ENCODE assay signal across 18 cellular contexts in the genomic region with DNA sequence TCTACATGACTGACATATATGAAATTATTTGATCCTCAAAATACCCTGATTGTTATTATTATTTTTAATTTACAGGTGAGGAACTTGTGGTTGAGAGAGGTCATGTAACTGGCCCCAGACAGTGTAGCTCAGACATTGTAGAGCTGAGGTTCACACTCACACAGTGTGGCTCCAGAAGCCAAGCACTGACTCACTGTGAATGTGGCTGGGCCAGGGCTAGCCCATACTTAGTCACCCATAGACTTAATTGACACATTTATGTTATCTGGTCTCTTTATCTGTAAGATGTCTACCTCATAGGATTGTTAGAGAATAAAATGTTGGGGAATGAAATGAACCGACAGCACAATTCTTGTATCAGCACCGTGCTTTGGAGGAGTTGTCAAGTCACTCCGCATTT. TPM values are rescaled to one million over a fixed set of nuclear protein-coding genes. Genes with fewer than 3 reads are reported as not detected.
DNase-seq lines count a peak whose midpoint lies in the region; ATAC-seq, FAIRE-seq and TF ChIP-seq lines count a peak whose summit lies in the region.
"Had no signal": no experiment of that assay in that cellular context is flagged by ENCODE, and none has a peak within 500 bp of the region (broad histone marks: within the 10 kb centered on the region; RNA-seq: fewer than 3 reads in every experiment).

No MANE protein-coding gene starts in this region.

- CTCF ChIA-PET in HEK293T (lab: Yijun Ruan, JAX): no interaction called here

- no peak overlapping the region for H3K9ac ChIP-seq in colonic mucosa (ENCODE audit: low read depth in 2 of 2, low read length in 2 of 2)

- no peak for DNase-seq in D721Med (ENCODE audit: insufficient read length, low spot score)
- peak; percentile 26 for DNase-seq in GM04504 (ENCODE audit: low read depth)
- no peak for DNase-seq in RWPE2 (ENCODE audit: low spot score)
- peak; percentile 56 to 76 for DNase-seq in foreskin keratinocyte
- no peak for DNase-seq in colonic mucosa
- no peak for DNase-seq in HEK293T (ENCODE audit: extremely low spot score)
- no peak for DNase-seq in anterior cingulate cortex (lab: John Stamatoyannopoulos, UW)
- DNase-seq: activated B cell treated with CpG ODN at 0.5 μM for 24 hours; activated T-cell treated with anti-CD3 and anti-CD28 coated beads for 4 hours; cerebellar nuclear complex; DMS79 treated with DMSO at 0.1 percent for 48 hours; endodermal cell; NCI-H2081; NCI-H526 treated with DMSO at 0.1 percent for 48 hours; Peyer's patch; stimulated activated CD4-positive, alpha-beta T cell treated with anti-CD3 and anti-CD28 coated beads, Interleukin-1b, Interleukin-23, amount 100 ng/mL, for 48 hours had no signal

- H3K27ac ChIP-seq in RWPE2 (ENCODE audit: poor library complexity, severe bottlenecking) (no peak overlapping the region), foreskin keratinocyte (no peak overlapping the region), colonic mucosa (no peak overlapping the region)
- H3K27ac ChIP-seq: C4-2B, Peyer's patch, thoracic aorta had no signal

- intact Hi-C loops in colonic mucosa (cut with DNase I): no loop called here

- H3K27me3 ChIP-seq in RWPE2 (ENCODE audit: insufficient read depth, poor library complexity, severe bottlenecking) (no peaks in the 10 kb centered on the region), foreskin keratinocyte (no peaks in the 10 kb centered on the region), colonic mucosa (no peaks in the 10 kb centered on the region)
- H3K27me3 ChIP-seq: Peyer's patch had no signal

- no peak for TF ChIP-seq CTCF in D721Med (IDR thresholded peaks at IDR 0.05; ENCODE audit: insufficient read depth, missing control alignments)
- TF ChIP-seq CTCF in RWPE2 (IDR thresholded peaks at IDR 0.05; ENCODE audit: poor library complexity, severe bottlenecking): no peak
- TF ChIP-seq CTCF in foreskin keratinocyte (conservative IDR thresholded peaks at IDR 0.05): no peak
- TF ChIP-seq CTCF in colonic mucosa (IDR thresholded peaks at IDR 0.05): no peak

- no peaks in the 10 kb centered on the region for H3K4me1 ChIP-seq in RWPE2 (ENCODE audit: insufficient read depth, poor library complexity, severe bottlenecking)
- H3K4me1 ChIP-seq in foreskin keratinocyte: no peaks in the 10 kb centered on the region
- H3K4me1 ChIP-seq in colonic mucosa: no peaks in the 10 kb centered on the region
- H3K4me1 ChIP-seq: Peyer's patch had no signal

- ATAC-seq in RWPE2 (ENCODE audit: low read depth): peak; percentile 97
- ATAC-seq in foreskin keratinocyte: peak; percentile 99

- POLR2A ChIA-PET in HEK293T (lab: Yijun Ruan, JAX): no interaction called here

- no peaks in the 10 kb centered on the region for H3K36me3 ChIP-seq in RWPE2 (ENCODE audit: low read depth)
- H3K36me3 ChIP-seq in colonic mucosa: no peaks in the 10 kb centered on the region
- H3K36me3 ChIP-seq: Peyer's patch, thoracic aorta had no signal

- H3K4me3 ChIP-seq in RWPE2 (ENCODE audit: severe bottlenecking): no peak overlapping the region
- H3K4me3 ChIP-seq in colonic mucosa: no peak overlapping the region
- H3K4me3 ChIP-seq: Peyer's patch, thoracic aorta had no signal

- H3K9me3 ChIP-seq in RWPE2 (ENCODE audit: severe bottlenecking) (no peaks in the 10 kb centered on the region), colonic mucosa (no peaks in the 10 kb centered on the region)
- H3K9me3 ChIP-seq: Peyer's patch, thoracic aorta had no signal

- FAIRE-seq in D721Med (lab: Jason Lieb, UNC): peak; percentile 16

TF ChIP-seq in HEK293T, 16 proteins besides CTCF, POLR2A, EP300 and RAD21:
- no peak for TF ChIP-seq FOXK2 (IDR thresholded peaks at IDR 0.05)
TF ChIP-seq in HEK293T: peak in this region for 0.

RNA-seq across cellular contexts. Expression of a gene that starts 24.9 kb away (rescaled TPM):
- total RNA-seq in foreskin keratinocyte (5.4 and 6.1 TPM in 2 replicates), colonic mucosa (10 to 100 TPM in 1 of 2 donors, 1 to 10 TPM in 1; 7.6 to 10.5 TPM)
- 3.3 TPM in 2 replicates for polyA plus RNA-seq in foreskin keratinocyte

RNA-seq across cellular contexts. Expression of a gene that starts 58.6 kb away (rescaled TPM):
- total RNA-seq in foreskin keratinocyte (19.6 and 19.9 TPM in 2 replicates), colonic mucosa (10 to 100 TPM; 73.6 to 92.0 TPM)
- polyA plus RNA-seq in foreskin keratinocyte: 3.8 and 4.1 TPM in 2 replicates

Comparison
In these comparisons a context has a peak if more than half of its experiments do, and no peak if none do; other contexts are left out.
1. DNase-seq: peak in GM04504 (single experiment) and foreskin keratinocyte (2 of 2); none in D721Med (single experiment), RWPE2 (single experiment), colonic mucosa (single experiment), HEK293T (single experiment) and anterior cingulate cortex (0 of 58).